In genomic region chrX:154113729-154114128, GRCh38 we compare ENCODE assay signal across 23 cellular contexts. TPM values are rescaled to one million over a fixed set of nuclear protein-coding genes. Genes with fewer than 3 reads are reported as not detected.
DNase-seq lines count a peak whose midpoint lies in the region; ATAC-seq and TF ChIP-seq lines count a peak whose summit lies in the region.
"Had no signal": no experiment of that assay in that cellular context is flagged by ENCODE, and none has a peak within 500 bp of the region (broad histone marks: within the 10 kb centered on the region; RNA-seq: fewer than 3 reads in every experiment).

No MANE protein-coding gene starts in this region.

- H3K4me3 ChIP-seq in PC-9 = no peak overlapping the region
- no peak overlapping the region for H3K4me3 ChIP-seq in body of pancreas
- H3K4me3 ChIP-seq in neural progenitor cell = no peak overlapping the region
- H3K4me3 ChIP-seq: A549; BLaER1 treated with 17β-estradiol and CSF1 and Interleukin-3, amounts not matched to agents 10 nM and 100 nM; GM12878; HAP-1 had no signal

- no peak overlapping the region for H3K27ac Mint-ChIP-seq in neural progenitor cell
- H3K27ac Mint-ChIP-seq: CD4-positive, alpha-beta T cell; CD8-positive, alpha-beta memory T cell had no signal

- H3K36me3 ChIP-seq in PC-9 (ENCODE audit: low read depth) (no peaks in the 10 kb centered on the region), body of pancreas (replicated peaks in 1 of 2; ENCODE audit: insufficient read depth in 1 of 2, low read depth in 2 of 2) (no peaks in the 10 kb centered on the region), neural progenitor cell (no peaks in the 10 kb centered on the region)
- H3K36me3 ChIP-seq: BE2C; BLaER1 treated with 17β-estradiol and CSF1 and Interleukin-3, amounts not matched to agents 10 nM and 100 nM; HAP-1 had no signal

- H3K4me1 Mint-ChIP-seq in neural progenitor cell = peaks cover 10% of the 10 kb centered on the region

- H2AFZ ChIP-seq in PC-9 (peak overlapping the region; percentile 67), neural progenitor cell (replicated peaks) (peak overlapping the region; percentile 17)

- DNase-seq in PC-9 (no peak), body of pancreas (peak in 1 of 4 donors; percentile 8), neural progenitor cell (ENCODE audit: low spot score) (no peak), renal cortical epithelial cell (ENCODE audit: low read depth) (peak; percentile 7), GM13976 (ENCODE audit: low spot score) (no peak), HUDEP-2 (lab: John Stamatoyannopoulos, UW; ENCODE audit: unreplicated experiment in 76 of 76) (no peak), SW480 (ENCODE audit: low spot score) (no peak)
- DNase-seq: 8988T; ACHN; AML-193; BE2C; CD4-positive, alpha-beta T cell; CD8-positive, alpha-beta memory T cell; DMS 273 treated with DMSO at 0.1 percent for 48 hours; DMS79; EL; GDM1; GOT3 had no signal

- H3K4me2 ChIP-seq in PC-9 (no peak overlapping the region), neural progenitor cell (no peak overlapping the region)
- H3K4me2 ChIP-seq: A549; BLaER1 treated with 17β-estradiol and CSF1 and Interleukin-3, amounts not matched to agents 10 nM and 100 nM had no signal

- H3K4me1 ChIP-seq in PC-9 (replicated peaks; ENCODE audit: insufficient read depth) (0 out of 2 replicates have a peak, but pooled peaks cover 8% of the 10 kb centered on the region), body of pancreas (peaks cover 6% of the 10 kb centered on the region), neural progenitor cell (no peaks in the 10 kb centered on the region)
- H3K4me1 ChIP-seq: BE2C, HAP-1 had no signal

- H3K9ac ChIP-seq in neural progenitor cell = no peak overlapping the region
- H3K9ac ChIP-seq: BLaER1 treated with 17β-estradiol and CSF1 and Interleukin-3, amounts not matched to agents 10 nM and 100 nM had no signal

- peaks cover 7% of the 10 kb centered on the region for H3K27me3 Mint-ChIP-seq in neural progenitor cell (ENCODE audit: insufficient read depth, low read depth)
- H3K27me3 Mint-ChIP-seq: CD4-positive, alpha-beta T cell had no signal

- H4K20me1 ChIP-seq in PC-9 (ENCODE audit: insufficient read depth) (no peaks in the 10 kb centered on the region), neural progenitor cell (ENCODE audit: low read depth) (no peaks in the 10 kb centered on the region)

- H3F3A ChIP-seq in PC-9 (ENCODE audit: insufficient read depth, low read depth) (no peaks in the 10 kb centered on the region), neural progenitor cell (ENCODE audit: low read depth) (no peaks in the 10 kb centered on the region)

- no peak overlapping the region for H3K4me3 Mint-ChIP-seq in neural progenitor cell
- H3K4me3 Mint-ChIP-seq: CD14-positive monocyte; CD4-positive, alpha-beta T cell; CD8-positive, alpha-beta memory T cell had no signal

- CTCF ChIA-PET in PC-9 (lab: Charles Lee) = no interaction called here

- peak in 1 of 3 donors; percentile 46 for TF ChIP-seq POLR2A in body of pancreas (IDR thresholded peaks at IDR 0.05)

- H3K27me3 ChIP-seq in PC-9 (ENCODE audit: insufficient read depth, low read depth) = no peaks in the 10 kb centered on the region
- no peaks in the 10 kb centered on the region for H3K27me3 ChIP-seq in body of pancreas
- H3K27me3 ChIP-seq in neural progenitor cell = no peaks in the 10 kb centered on the region
- H3K27me3 ChIP-seq: BE2C had no signal

- H3K9me3 ChIP-seq in PC-9 (ENCODE audit: insufficient read depth, low read depth) = no peaks in the 10 kb centered on the region
- H3K9me3 ChIP-seq in body of pancreas = no peaks in the 10 kb centered on the region
- no peaks in the 10 kb centered on the region for H3K9me3 ChIP-seq in neural progenitor cell (ENCODE audit: low read depth)
- H3K9me3 ChIP-seq: A549, BE2C, HAP-1 had no signal

- TF ChIP-seq CTCF in PC-9 (conservative IDR thresholded peaks at IDR 0.05) = no peak
- TF ChIP-seq CTCF in body of pancreas (IDR thresholded peaks at IDR 0.05) = no peak
- no peak for TF ChIP-seq CTCF in neural progenitor cell (IDR thresholded peaks at IDR 0.05)
- no peak for TF ChIP-seq CTCF in GM13976 (IDR thresholded peaks at IDR 0.05; ENCODE audit: borderline replicate concordance, control extremely low read depth, extremely low read depth, insufficient read depth, missing control alignments)

- in situ Hi-C loops in GM13976 (cut with MboI; ENCODE audit: low sequenced_read_pairs, unreplicated experiment) = no loop called here

- intact Hi-C loops in PC-9 (cut with micrococcal nuclease; ENCODE audit: unreplicated experiment) (no loop called here), body of pancreas (cut with DNase I) (no loop called here)

- WGBS in body of pancreas, 2 donors = 30 to 51% methylated on average over 5 to 6 of the region's 6 CpGs

- H3K27ac ChIP-seq in PC-9 (no peak overlapping the region), body of pancreas (peak overlapping the region in 3 of 4 donors; percentile 56 to 74 (median 72)), neural progenitor cell (no peak overlapping the region)
- H3K27ac ChIP-seq: A549; BLaER1 treated with 17β-estradiol and CSF1 and Interleukin-3, amounts not matched to agents 10 nM and 100 nM had no signal

- POLR2A ChIA-PET in PC-9 (lab: Charles Lee; ENCODE audit: unreplicated experiment) = no interaction called here

- no peaks in the 10 kb centered on the region for H3K79me2 ChIP-seq in PC-9 (ENCODE audit: low read depth)
- no peaks in the 10 kb centered on the region for H3K79me2 ChIP-seq in neural progenitor cell (ENCODE audit: low read depth)

- no peaks in the 10 kb centered on the region for H3K36me3 Mint-ChIP-seq in neural progenitor cell
- H3K36me3 Mint-ChIP-seq: CD14-positive monocyte; CD8-positive, alpha-beta memory T cell had no signal

- BruUV-seq in PC-9 (replicated peaks; lab: Mats Ljungman, UMichigan) = no TSS peak

- peaks cover 26% of the 10 kb centered on the region for H3K9me3 Mint-ChIP-seq in neural progenitor cell
- H3K9me3 Mint-ChIP-seq: CD4-positive, alpha-beta T cell; CD8-positive, alpha-beta memory T cell had no signal

- no peaks in the 10 kb centered on the region for H3K9me2 ChIP-seq in PC-9 (ENCODE audit: insufficient read depth)

- peak; percentile 83 for ATAC-seq in body of pancreas
- ATAC-seq: A549, GM12878 had no signal

RNA-seq across cellular contexts. Expression of gene MECP2, which starts 16.2 kb away (rescaled TPM):
- total RNA-seq in PC-9 (2021) (85.6 and 90.1 TPM in 2 replicates), body of pancreas (10 to 100 TPM; 27.8 to 36.3 TPM), neural progenitor cell (ENCODE audit: low replicate concordance) (26.7 and 32.4 TPM in 2 replicates), renal cortical epithelial cell (16.7 and 32.1 TPM in 2 replicates)

RNA-seq across cellular contexts. Expression of gene OPN1LW, which starts 30.3 kb away (rescaled TPM):
- total RNA-seq in PC-9 (2021) (not detected in 2 replicates), body of pancreas (not detected), neural progenitor cell (ENCODE audit: low replicate concordance) (not detected in 2 replicates), renal cortical epithelial cell (not detected in 2 replicates)
- total RNA-seq: CD4-positive, alpha-beta T cell; CD8-positive, alpha-beta memory T cell; GM12878 had no signal

Comparison
In these comparisons a context has a peak if more than half of its experiments do, and no peak if none do; other contexts are left out.
1. H3K27ac ChIP-seq: peak in body of pancreas (3 of 4); none in PC-9 (single experiment) and neural progenitor cell (single experiment).